In the genomic region with DNA sequence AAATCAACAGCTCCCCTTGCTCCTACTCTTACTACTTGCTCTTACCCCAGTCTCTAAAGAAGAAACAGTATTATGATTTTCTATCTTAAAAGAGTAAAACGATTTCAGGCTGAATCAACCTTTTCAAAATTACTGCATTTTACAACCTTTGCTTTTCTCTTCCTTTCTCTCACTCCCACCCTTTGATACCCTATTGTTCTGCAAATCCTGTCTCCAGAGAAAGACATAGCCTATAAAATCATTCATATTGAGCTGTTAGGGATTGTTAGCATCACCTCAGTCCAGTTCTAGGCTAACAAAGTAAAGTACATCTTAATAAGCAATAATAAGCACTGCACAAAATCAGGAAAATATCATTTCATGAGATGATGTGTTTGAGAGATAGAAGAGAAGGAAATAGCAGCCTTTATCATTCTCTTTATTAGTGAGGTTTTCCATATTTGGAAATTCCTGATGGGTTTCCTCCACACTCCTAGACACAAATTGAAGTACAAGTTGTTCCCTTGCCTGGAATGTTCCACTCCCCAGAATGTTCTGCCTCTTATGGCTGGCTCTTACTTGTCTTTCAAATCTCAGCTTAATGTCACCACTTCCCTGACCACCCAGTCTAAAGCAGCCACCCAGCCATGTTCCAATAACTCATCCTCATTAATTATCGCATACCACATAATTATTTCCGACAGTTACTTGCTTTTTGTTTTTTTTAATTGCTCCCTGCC, we compare ENCODE assay signal across 1 cellular context.
TF ChIP-seq lines count a peak whose summit lies in the region.

No MANE protein-coding gene starts in this region.

TF ChIP-seq in GM23338, 12 proteins besides CTCF, POLR2A, EP300 and RAD21 (continued from another document):
- TF ChIP-seq, protein P1, sequence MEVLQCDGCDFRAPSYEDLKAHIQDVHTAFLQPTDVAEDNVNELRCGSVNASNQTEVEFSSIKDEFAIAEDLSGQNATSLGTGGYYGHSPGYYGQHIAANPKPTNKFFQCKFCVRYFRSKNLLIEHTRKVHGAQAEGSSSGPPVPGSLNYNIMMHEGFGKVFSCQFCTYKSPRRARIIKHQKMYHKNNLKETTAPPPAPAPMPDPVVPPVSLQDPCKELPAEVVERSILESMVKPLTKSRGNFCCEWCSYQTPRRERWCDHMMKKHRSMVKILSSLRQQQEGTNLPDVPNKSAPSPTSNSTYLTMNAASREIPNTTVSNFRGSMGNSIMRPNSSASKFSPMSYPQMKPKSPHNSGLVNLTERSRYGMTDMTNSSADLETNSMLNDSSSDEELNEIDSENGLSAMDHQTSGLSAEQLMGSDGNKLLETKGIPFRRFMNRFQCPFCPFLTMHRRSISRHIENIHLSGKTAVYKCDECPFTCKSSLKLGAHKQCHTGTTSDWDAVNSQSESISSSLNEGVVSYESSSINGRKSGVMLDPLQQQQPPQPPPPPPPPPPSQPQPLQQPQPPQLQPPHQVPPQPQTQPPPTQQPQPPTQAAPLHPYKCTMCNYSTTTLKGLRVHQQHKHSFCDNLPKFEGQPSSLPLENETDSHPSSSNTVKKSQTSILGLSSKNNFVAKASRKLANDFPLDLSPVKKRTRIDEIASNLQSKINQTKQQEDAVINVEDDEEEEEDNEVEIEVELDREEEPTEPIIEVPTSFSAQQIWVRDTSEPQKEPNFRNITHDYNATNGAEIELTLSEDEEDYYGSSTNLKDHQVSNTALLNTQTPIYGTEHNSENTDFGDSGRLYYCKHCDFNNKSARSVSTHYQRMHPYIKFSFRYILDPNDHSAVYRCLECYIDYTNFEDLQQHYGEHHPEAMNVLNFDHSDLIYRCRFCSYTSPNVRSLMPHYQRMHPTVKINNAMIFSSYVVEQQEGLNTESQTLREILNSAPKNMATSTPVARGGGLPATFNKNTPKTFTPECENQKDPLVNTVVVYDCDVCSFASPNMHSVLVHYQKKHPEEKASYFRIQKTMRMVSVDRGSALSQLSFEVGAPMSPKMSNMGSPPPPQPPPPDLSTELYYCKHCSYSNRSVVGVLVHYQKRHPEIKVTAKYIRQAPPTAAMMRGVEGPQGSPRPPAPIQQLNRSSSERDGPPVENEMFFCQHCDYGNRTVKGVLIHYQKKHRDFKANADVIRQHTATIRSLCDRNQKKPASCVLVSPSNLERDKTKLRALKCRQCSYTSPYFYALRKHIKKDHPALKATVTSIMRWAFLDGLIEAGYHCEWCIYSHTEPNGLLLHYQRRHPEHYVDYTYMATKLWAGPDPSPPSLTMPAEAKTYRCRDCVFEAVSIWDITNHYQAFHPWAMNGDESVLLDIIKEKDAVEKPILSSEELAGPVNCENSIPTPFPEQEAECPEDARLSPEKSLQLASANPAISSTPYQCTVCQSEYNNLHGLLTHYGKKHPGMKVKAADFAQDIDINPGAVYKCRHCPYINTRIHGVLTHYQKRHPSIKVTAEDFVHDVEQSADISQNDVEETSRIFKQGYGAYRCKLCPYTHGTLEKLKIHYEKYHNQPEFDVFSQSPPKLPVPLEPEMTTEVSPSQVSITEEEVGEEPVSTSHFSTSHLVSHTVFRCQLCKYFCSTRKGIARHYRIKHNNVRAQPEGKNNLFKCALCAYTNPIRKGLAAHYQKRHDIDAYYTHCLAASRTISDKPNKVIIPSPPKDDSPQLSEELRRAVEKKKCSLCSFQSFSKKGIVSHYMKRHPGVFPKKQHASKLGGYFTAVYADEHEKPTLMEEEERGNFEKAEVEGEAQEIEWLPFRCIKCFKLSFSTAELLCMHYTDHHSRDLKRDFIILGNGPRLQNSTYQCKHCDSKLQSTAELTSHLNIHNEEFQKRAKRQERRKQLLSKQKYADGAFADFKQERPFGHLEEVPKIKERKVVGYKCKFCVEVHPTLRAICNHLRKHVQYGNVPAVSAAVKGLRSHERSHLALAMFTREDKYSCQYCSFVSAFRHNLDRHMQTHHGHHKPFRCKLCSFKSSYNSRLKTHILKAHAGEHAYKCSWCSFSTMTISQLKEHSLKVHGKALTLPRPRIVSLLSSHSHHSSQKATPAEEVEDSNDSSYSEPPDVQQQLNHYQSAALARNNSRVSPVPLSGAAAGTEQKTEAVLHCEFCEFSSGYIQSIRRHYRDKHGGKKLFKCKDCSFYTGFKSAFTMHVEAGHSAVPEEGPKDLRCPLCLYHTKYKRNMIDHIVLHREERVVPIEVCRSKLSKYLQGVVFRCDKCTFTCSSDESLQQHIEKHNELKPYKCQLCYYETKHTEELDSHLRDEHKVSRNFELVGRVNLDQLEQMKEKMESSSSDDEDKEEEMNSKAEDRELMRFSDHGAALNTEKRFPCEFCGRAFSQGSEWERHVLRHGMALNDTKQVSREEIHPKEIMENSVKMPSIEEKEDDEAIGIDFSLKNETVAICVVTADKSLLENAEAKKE (CRISPR knock-in tag; IDR thresholded peaks at IDR 0.05) = no peak
- no peak for TF ChIP-seq JUNB (IDR thresholded peaks at IDR 0.05; ENCODE audit: unreplicated experiment)
